1 cellular context compared by ENCODE assay signal in genomic region chr16:89687092-89687940, GRCh38.
TF ChIP-seq lines count a peak whose summit lies in the region.

No MANE protein-coding gene starts in this region.

TF ChIP-seq in HepG2, 621 proteins besides CTCF, POLR2A, EP300 and RAD21 (continued from another document and continues in another):
- no peak for TF ChIP-seq GLMP (CRISPR knock-in tag; IDR thresholded peaks at IDR 0.05; ENCODE audit: borderline replicate concordance)
- TF ChIP-seq ZNF564 (CRISPR knock-in tag; IDR thresholded peaks at IDR 0.05): peak; percentile 96
- peak; percentile 99 for TF ChIP-seq ZNF136 (CRISPR knock-in tag; IDR thresholded peaks at IDR 0.05; ENCODE audit: low read depth)
- peak; percentile 92 for TF ChIP-seq RARA (CRISPR knock-in tag; IDR thresholded peaks at IDR 0.05)
- TF ChIP-seq ZNF337 (CRISPR knock-in tag; IDR thresholded peaks at IDR 0.05; ENCODE audit: borderline replicate concordance, low read depth): peak; percentile 99
- TF ChIP-seq MBNL3 (CRISPR knock-in tag; conservative IDR thresholded peaks at IDR 0.05): no peak
- no peak for TF ChIP-seq TCF12 (IDR thresholded peaks at IDR 0.05)
- peak; percentile 98 for TF ChIP-seq TCF12 (CRISPR knock-in tag; IDR thresholded peaks at IDR 0.05)
- TF ChIP-seq ZNF318 (CRISPR knock-in tag; IDR thresholded peaks at IDR 0.05): peak; percentile 94
- TF ChIP-seq ZNF75D (CRISPR knock-in tag; IDR thresholded peaks at IDR 0.05; ENCODE audit: borderline replicate concordance): no peak
- no peak for TF ChIP-seq MAFG (CRISPR knock-in tag; IDR thresholded peaks at IDR 0.05)
- no peak for TF ChIP-seq ZNF17 (CRISPR knock-in tag; IDR thresholded peaks at IDR 0.05)
- TF ChIP-seq MIER3 (CRISPR knock-in tag; IDR thresholded peaks at IDR 0.05; ENCODE audit: borderline replicate concordance): peak; percentile 97
- TF ChIP-seq HOXA3 (CRISPR knock-in tag; IDR thresholded peaks at IDR 0.05): peak; percentile 96
- TF ChIP-seq ZNF781 (CRISPR knock-in tag; IDR thresholded peaks at IDR 0.05; ENCODE audit: borderline replicate concordance, not compliant biosample characterization): peak; percentile 99
- no peak for TF ChIP-seq ZNF562 (CRISPR knock-in tag; IDR thresholded peaks at IDR 0.05; ENCODE audit: borderline replicate concordance)
- peak; percentile 99 for TF ChIP-seq ZNF44 (CRISPR knock-in tag; IDR thresholded peaks at IDR 0.05)
- TF ChIP-seq GABPB1 (CRISPR knock-in tag; IDR thresholded peaks at IDR 0.05): peak; percentile 75
- TF ChIP-seq FUBP1 (CRISPR knock-in tag; IDR thresholded peaks at IDR 0.05; ENCODE audit: borderline replicate concordance): peak; percentile 97
- peak; percentile 98 for TF ChIP-seq MLXIP (CRISPR knock-in tag; IDR thresholded peaks at IDR 0.05; ENCODE audit: borderline replicate concordance)
- no peak for TF ChIP-seq ZBTB39 (CRISPR knock-in tag; IDR thresholded peaks at IDR 0.05)
- no peak for TF ChIP-seq ZNF597 (CRISPR knock-in tag; IDR thresholded peaks at IDR 0.05)
- TF ChIP-seq E2F5 (CRISPR knock-in tag; conservative IDR thresholded peaks at IDR 0.05): peak; percentile 50; the same call in 1 of the 2 replicates
- peak; percentile 86 for TF ChIP-seq HMGXB3 (CRISPR knock-in tag; IDR thresholded peaks at IDR 0.05; ENCODE audit: borderline replicate concordance)
- TF ChIP-seq SOX6 (IDR thresholded peaks at IDR 0.05): no peak
- TF ChIP-seq SOX6 (CRISPR knock-in tag; IDR thresholded peaks at IDR 0.05): peak; percentile 98
- TF ChIP-seq ZNF83 (CRISPR knock-in tag; IDR thresholded peaks at IDR 0.05; ENCODE audit: borderline replicate concordance): no peak
- no peak for TF ChIP-seq ATF1 (CRISPR knock-in tag; IDR thresholded peaks at IDR 0.05)
- TF ChIP-seq PHF21A (CRISPR knock-in tag; IDR thresholded peaks at IDR 0.05): peak; percentile 99
- peak; percentile 99 for TF ChIP-seq FOXJ3 (CRISPR knock-in tag; IDR thresholded peaks at IDR 0.05; ENCODE audit: borderline replicate concordance)
